In the genomic region with DNA sequence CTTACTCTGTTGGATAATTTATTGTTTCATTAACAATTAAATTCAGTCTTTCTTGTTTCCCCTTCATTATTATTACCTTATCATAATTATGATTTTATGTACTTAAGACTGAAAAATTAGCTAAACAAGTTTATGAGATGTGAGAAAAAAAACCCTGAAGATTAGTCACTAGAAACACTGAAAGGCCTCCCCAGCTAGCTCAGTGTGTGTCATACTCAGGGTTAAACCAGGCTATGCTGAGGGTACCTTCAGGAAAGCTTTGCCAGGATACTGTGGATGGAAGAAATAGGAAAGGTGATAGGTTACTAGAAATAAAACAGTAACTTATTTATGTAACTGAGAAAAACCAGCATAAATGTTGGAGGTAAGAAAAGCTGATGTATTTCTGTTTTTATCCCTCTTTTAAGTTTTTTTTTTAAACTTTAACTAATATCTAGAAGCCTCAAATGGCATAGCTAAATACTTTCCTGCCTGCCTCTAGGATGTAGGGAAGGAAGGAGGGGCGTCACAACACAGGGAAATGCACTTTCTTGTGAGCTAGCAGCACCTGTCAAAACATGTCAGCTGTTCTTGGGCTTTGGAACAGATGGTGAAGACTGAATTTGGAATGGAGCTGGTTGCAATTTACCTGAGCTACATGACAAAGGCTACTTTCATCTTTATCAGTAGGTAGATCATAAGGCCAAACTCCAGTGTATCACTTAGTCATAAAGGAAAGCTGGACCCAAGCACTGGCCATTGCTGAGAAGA, we compare ENCODE assay signal across 2 cellular contexts.
TF ChIP-seq lines count a peak whose summit lies in the region.

No MANE protein-coding gene starts in this region.

TF ChIP-seq in HepG2, 621 proteins besides CTCF, POLR2A, EP300 and RAD21:
- TF ChIP-seq NR2F6 (IDR thresholded peaks at IDR 0.05) (no peak), NR2F6 (CRISPR knock-in tag; IDR thresholded peaks at IDR 0.05) (no peak), ZNF616 (CRISPR knock-in tag; IDR thresholded peaks at IDR 0.05; ENCODE audit: low read depth) (no peak), KLF13 (CRISPR knock-in tag; IDR thresholded peaks at IDR 0.05) (no peak), CAMTA2 (CRISPR knock-in tag; IDR thresholded peaks at IDR 0.05; ENCODE audit: borderline replicate concordance) (no peak), ZNF205 (CRISPR knock-in tag; IDR thresholded peaks at IDR 0.05) (no peak), SRF (IDR thresholded peaks at IDR 0.05; ENCODE audit: low read depth, low read length) (no peak), NAIF1 (CRISPR knock-in tag; IDR thresholded peaks at IDR 0.05; ENCODE audit: borderline replicate concordance) (no peak), CBFB (CRISPR knock-in tag; IDR thresholded peaks at IDR 0.05) (no peak), ZBTB7B (CRISPR knock-in tag; IDR thresholded peaks at IDR 0.05) (no peak)
- TF ChIP-seq, protein P1, sequence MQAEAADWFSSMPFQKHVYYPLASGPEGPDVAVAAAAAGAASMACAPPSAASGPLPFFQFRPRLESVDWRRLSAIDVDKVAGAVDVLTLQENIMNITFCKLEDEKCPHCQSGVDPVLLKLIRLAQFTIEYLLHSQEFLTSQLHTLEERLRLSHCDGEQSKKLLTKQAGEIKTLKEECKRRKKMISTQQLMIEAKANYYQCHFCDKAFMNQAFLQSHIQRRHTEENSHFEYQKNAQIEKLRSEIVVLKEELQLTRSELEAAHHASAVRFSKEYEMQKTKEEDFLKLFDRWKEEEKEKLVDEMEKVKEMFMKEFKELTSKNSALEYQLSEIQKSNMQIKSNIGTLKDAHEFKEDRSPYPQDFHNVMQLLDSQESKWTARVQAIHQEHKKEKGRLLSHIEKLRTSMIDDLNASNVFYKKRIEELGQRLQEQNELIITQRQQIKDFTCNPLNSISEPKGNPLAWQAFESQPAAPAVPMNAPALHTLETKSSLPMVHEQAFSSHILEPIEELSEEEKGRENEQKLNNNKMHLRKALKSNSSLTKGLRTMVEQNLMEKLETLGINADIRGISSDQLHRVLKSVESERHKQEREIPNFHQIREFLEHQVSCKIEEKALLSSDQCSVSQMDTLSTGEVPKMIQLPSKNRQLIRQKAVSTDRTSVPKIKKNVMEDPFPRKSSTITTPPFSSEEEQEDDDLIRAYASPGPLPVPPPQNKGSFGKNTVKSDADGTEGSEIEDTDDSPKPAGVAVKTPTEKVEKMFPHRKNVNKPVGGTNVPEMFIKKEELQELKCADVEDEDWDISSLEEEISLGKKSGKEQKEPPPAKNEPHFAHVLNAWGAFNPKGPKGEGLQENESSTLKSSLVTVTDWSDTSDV (CRISPR knock-in tag; IDR thresholded peaks at IDR 0.05), result no peak
- TF ChIP-seq, protein P2, sequence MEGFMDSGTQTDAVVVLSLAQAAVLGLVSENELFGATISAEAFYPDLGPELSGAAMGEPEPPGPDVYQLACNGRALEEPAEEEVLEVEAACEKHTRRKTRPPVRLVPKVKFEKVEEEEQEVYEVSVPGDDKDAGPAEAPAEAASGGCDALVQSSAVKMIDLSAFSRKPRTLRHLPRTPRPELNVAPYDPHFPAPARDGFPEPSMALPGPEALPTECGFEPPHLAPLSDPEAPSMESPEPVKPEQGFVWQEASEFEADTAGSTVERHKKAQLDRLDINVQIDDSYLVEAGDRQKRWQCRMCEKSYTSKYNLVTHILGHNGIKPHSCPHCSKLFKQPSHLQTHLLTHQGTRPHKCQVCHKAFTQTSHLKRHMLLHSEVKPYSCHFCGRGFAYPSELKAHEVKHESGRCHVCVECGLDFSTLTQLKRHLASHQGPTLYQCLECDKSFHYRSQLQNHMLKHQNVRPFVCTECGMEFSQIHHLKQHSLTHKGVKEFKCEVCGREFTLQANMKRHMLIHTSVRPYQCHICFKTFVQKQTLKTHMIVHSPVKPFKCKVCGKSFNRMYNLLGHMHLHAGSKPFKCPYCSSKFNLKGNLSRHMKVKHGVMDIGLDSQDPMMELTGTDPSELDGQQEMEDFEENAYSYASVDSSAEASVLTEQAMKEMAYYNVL (CRISPR knock-in tag; IDR thresholded peaks at IDR 0.05; ENCODE audit: borderline replicate concordance), result no peak
- TF ChIP-seq, protein P3, sequence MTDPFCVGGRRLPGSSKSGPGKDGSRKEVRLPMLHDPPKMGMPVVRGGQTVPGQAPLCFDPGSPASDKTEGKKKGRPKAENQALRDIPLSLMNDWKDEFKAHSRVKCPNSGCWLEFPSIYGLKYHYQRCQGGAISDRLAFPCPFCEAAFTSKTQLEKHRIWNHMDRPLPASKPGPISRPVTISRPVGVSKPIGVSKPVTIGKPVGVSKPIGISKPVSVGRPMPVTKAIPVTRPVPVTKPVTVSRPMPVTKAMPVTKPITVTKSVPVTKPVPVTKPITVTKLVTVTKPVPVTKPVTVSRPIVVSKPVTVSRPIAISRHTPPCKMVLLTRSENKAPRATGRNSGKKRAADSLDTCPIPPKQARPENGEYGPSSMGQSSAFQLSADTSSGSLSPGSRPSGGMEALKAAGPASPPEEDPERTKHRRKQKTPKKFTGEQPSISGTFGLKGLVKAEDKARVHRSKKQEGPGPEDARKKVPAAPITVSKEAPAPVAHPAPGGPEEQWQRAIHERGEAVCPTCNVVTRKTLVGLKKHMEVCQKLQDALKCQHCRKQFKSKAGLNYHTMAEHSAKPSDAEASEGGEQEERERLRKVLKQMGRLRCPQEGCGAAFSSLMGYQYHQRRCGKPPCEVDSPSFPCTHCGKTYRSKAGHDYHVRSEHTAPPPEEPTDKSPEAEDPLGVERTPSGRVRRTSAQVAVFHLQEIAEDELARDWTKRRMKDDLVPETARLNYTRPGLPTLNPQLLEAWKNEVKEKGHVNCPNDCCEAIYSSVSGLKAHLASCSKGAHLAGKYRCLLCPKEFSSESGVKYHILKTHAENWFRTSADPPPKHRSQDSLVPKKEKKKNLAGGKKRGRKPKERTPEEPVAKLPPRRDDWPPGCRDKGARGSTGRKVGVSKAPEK (CRISPR knock-in tag; IDR thresholded peaks at IDR 0.05; ENCODE audit: borderline replicate concordance), result no peak
TF ChIP-seq in HepG2: peak in this region for 0.

TF ChIP-seq in SK-N-SH treated with all-trans-retinoic acid at 6 μM for 48 hours, 23 proteins besides CTCF, POLR2A, EP300 and RAD21:
- no peak for TF ChIP-seq ISL1 (CRISPR knock-in tag; IDR thresholded peaks at IDR 0.05)
- TF ChIP-seq ZNF8 (CRISPR knock-in tag; IDR thresholded peaks at IDR 0.05), result no peak
- no peak for TF ChIP-seq ARNTL (CRISPR knock-in tag; IDR thresholded peaks at IDR 0.05; ENCODE audit: borderline replicate concordance, low read depth)
